18 cellular contexts compared by ENCODE assay signal in the genomic region with DNA sequence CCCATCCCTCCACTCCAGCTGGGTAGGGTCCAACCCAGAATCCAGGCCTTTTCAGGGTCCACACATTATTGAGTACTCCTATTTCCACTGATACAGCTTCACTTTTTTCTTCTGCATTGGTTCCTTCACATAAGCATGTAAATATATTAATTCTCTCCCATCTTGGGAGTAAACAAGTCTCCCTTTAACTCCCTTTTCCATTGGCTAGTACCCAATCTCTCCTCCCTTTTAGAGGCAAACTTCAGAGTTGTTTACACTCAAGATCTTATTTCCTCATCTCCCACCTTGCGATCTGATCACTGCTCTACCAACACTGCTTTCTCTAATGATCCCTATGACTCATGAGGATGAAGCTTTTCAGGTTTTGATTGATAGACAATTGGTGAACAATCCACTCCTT. TPM values are rescaled to one million over a fixed set of nuclear protein-coding genes. Genes with fewer than 3 reads are reported as not detected.
DNase-seq lines count a peak whose midpoint lies in the region; ATAC-seq and TF ChIP-seq lines count a peak whose summit lies in the region.
"Had no signal": no experiment of that assay in that cellular context is flagged by ENCODE, and none has a peak within 500 bp of the region (broad histone marks: within the 10 kb centered on the region; RNA-seq: fewer than 3 reads in every experiment).

No MANE protein-coding gene starts in this region.

- peaks cover 0 to 42% of the 10 kb centered on the region in 2 experiments; a peak in 2 of 3 replicates for H3K36me3 ChIP-seq in HEK293 (ENCODE audit: control insufficient read depth in 2 of 2, insufficient read depth in 1 of 2, low read length in 2 of 2)

- no peak overlapping the region for H3K27ac ChIP-seq in HEK293 (ENCODE audit: extremely low read depth, low read depth, low read length)
- H3K27ac ChIP-seq: 22Rv1; A549; BLaER1 treated with 17β-estradiol and CSF1 and Interleukin-3, amounts not matched to agents 10 nM and 100 nM; C4-2B had no signal

- H3K9me3 ChIP-seq in HEK293 (ENCODE audit: control insufficient read depth, insufficient read depth, low read depth, low read length) (no peaks in the 10 kb centered on the region), T-helper 17 cell (ENCODE audit: control insufficient read depth, low read length, poor library complexity, severe bottlenecking) (no peaks in the 10 kb centered on the region)
- H3K9me3 ChIP-seq: A549; BLaER1 treated with 17β-estradiol and CSF1 and Interleukin-3, amounts not matched to agents 10 nM and 100 nM; Caco-2 had no signal

- H3K4me3 Mint-ChIP-seq in activated naive CD4-positive, alpha-beta T cell treated with anti-CD3 and anti-CD28 coated beads, Interleukin-2, amount 10 ng/mL, durations not matched to agents 7 days and 5 days: no peak overlapping the region
- no peak overlapping the region for H3K4me3 Mint-ChIP-seq in T-helper 17 cell
- H3K4me3 Mint-ChIP-seq: B cell; CD4-positive, alpha-beta T cell; CD8-positive, alpha-beta T cell had no signal

- peak overlapping the region; percentile 27 to 75 for H3K27ac Mint-ChIP-seq in activated naive CD4-positive, alpha-beta T cell treated with anti-CD3 and anti-CD28 coated beads, Interleukin-2, amount 50 U/mL, for 72 hours
- no peak overlapping the region for H3K27ac Mint-ChIP-seq in activated naive CD4-positive, alpha-beta T cell treated with anti-CD3 and anti-CD28 coated beads, Interleukin-2, amount 10 ng/mL, durations not matched to agents 7 days and 5 days
- peak overlapping the region; percentile 19 for H3K27ac Mint-ChIP-seq in T-helper 17 cell
- H3K27ac Mint-ChIP-seq: B cell; CD4-positive, alpha-beta T cell had no signal

- peaks cover 9% of the 10 kb centered on the region for H3K4me1 ChIP-seq in HEK293 (ENCODE audit: control insufficient read depth, insufficient read depth, low read length)
- H3K4me1 ChIP-seq: A549, Caco-2 had no signal

- H3K4me3 ChIP-seq in HEK293 (ENCODE audit: low read depth, low read length): no peak overlapping the region
- H3K4me3 ChIP-seq: A549; BLaER1 treated with 17β-estradiol and CSF1 and Interleukin-3, amounts not matched to agents 10 nM and 100 nM had no signal

- no peak for DNase-seq in activated naive CD4-positive, alpha-beta T cell treated with anti-CD3 and anti-CD28 coated beads, Interleukin-2, amount 50 U/mL, for 72 hours (ENCODE audit: low spot score in 2 of 2)
- DNase-seq in activated naive CD4-positive, alpha-beta T cell treated with anti-CD3 and anti-CD28 coated beads, Interleukin-2, amount 10 ng/mL, durations not matched to agents 7 days and 5 days: no peak
- no peak for DNase-seq in T-helper 17 cell
- DNase-seq in amygdala (lab: John Stamatoyannopoulos, UW): no peak
- DNase-seq in activated T-cell treated with anti-CD3 and anti-CD28 coated beads for 4 hours: no peak
- DNase-seq: AML-193; Caco-2; Calu3; CD4-positive, alpha-beta T cell; CD8-positive, alpha-beta T cell; DMS79 treated with DMSO at 0.1 percent for 48 hours; GF-D8 had no signal

- H3K9me3 Mint-ChIP-seq in activated naive CD4-positive, alpha-beta T cell treated with anti-CD3 and anti-CD28 coated beads, Interleukin-2, amount 50 U/mL, for 72 hours: no peaks in the 10 kb centered on the region
- H3K9me3 Mint-ChIP-seq in activated naive CD4-positive, alpha-beta T cell treated with anti-CD3 and anti-CD28 coated beads, Interleukin-2, amount 10 ng/mL, durations not matched to agents 7 days and 5 days: no peaks in the 10 kb centered on the region
- H3K9me3 Mint-ChIP-seq: CD4-positive, alpha-beta T cell; CD8-positive, alpha-beta T cell had no signal

- TF ChIP-seq CTCF in HEK293 (tag by site-specific recombination; IDR thresholded peaks at IDR 0.05): no peak

- peaks cover 5% of the 10 kb centered on the region for H3K4me1 Mint-ChIP-seq in activated naive CD4-positive, alpha-beta T cell treated with anti-CD3 and anti-CD28 coated beads, Interleukin-2, amount 10 ng/mL, durations not matched to agents 7 days and 5 days
- H3K4me1 Mint-ChIP-seq in T-helper 17 cell: peaks cover 9% of the 10 kb centered on the region

- H3K36me3 Mint-ChIP-seq in activated naive CD4-positive, alpha-beta T cell treated with anti-CD3 and anti-CD28 coated beads, Interleukin-2, amount 50 U/mL, for 72 hours: no peaks in the 10 kb centered on the region
- H3K36me3 Mint-ChIP-seq in activated naive CD4-positive, alpha-beta T cell treated with anti-CD3 and anti-CD28 coated beads, Interleukin-2, amount 10 ng/mL, durations not matched to agents 7 days and 5 days: no peaks in the 10 kb centered on the region
- H3K36me3 Mint-ChIP-seq in T-helper 17 cell (ENCODE audit: low read depth): peaks cover 13% of the 10 kb centered on the region

- ATAC-seq in activated naive CD4-positive, alpha-beta T cell treated with anti-CD3 and anti-CD28 coated beads, Interleukin-2, amount 50 U/mL, for 72 hours: no peak
- ATAC-seq in T-helper 17 cell: no peak
- ATAC-seq: A549; CD8-positive, alpha-beta T cell had no signal

- POLR2A ChIA-PET in HEK293 (lab: Yijun Ruan, JAX): interaction anchor here (0.5 kb wide), 1 partner anchor 80 kb away, joined by 3 read pairs; no protein-coding TSS in a partner anchor

- no peaks in the 10 kb centered on the region for H3K27me3 Mint-ChIP-seq in activated naive CD4-positive, alpha-beta T cell treated with anti-CD3 and anti-CD28 coated beads, Interleukin-2, amount 10 ng/mL, durations not matched to agents 7 days and 5 days
- no peaks in the 10 kb centered on the region for H3K27me3 Mint-ChIP-seq in T-helper 17 cell
- H3K27me3 Mint-ChIP-seq: B cell; CD4-positive, alpha-beta T cell had no signal

- CTCF ChIA-PET in activated naive CD4-positive, alpha-beta T cell treated with anti-CD3 and anti-CD28 coated beads, Interleukin-2, amount 10 ng/mL, durations not matched to agents 7 days and 5 days (lab: Charles Lee): interaction anchor here (0.8 to 2.1 kb wide), 3 partner anchors 16 to 84 kb away, joined by 3 to 6 read pairs (median 3); no protein-coding TSS in a partner anchor
- CTCF ChIA-PET in HEK293 (lab: Yijun Ruan, JAX): interaction anchor here (0.7 to 1.7 kb wide), 4 partner anchors 15 to 361 kb away, joined by 3 to 6 read pairs (median 4); no protein-coding TSS in a partner anchor

TF ChIP-seq in HEK293, 187 proteins besides CTCF, POLR2A, EP300 and RAD21 (continues in another document):
- TF ChIP-seq ZNF558 (tag by site-specific recombination; IDR thresholded peaks at IDR 0.05): no peak
- TF ChIP-seq ZNF19 (tag by site-specific recombination; IDR thresholded peaks at IDR 0.05; ENCODE audit: low read depth): no peak
- TF ChIP-seq ZNF37A (tag by site-specific recombination; IDR thresholded peaks at IDR 0.05): no peak
- no peak for TF ChIP-seq REPIN1 (tag by site-specific recombination; IDR thresholded peaks at IDR 0.05; ENCODE audit: low read depth)
- TF ChIP-seq ZNF555 (tag by site-specific recombination; conservative IDR thresholded peaks at IDR 0.05): no peak
- TF ChIP-seq ZNF626 (tag by site-specific recombination; IDR thresholded peaks at IDR 0.05): no peak
- TF ChIP-seq ZNF140 (tag by site-specific recombination; IDR thresholded peaks at IDR 0.05): no peak
- TF ChIP-seq, protein P1, sequence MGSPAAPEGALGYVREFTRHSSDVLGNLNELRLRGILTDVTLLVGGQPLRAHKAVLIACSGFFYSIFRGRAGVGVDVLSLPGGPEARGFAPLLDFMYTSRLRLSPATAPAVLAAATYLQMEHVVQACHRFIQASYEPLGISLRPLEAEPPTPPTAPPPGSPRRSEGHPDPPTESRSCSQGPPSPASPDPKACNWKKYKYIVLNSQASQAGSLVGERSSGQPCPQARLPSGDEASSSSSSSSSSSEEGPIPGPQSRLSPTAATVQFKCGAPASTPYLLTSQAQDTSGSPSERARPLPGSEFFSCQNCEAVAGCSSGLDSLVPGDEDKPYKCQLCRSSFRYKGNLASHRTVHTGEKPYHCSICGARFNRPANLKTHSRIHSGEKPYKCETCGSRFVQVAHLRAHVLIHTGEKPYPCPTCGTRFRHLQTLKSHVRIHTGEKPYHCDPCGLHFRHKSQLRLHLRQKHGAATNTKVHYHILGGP (tag by site-specific recombination; IDR thresholded peaks at IDR 0.05): no peak
- TF ChIP-seq, protein P2, sequence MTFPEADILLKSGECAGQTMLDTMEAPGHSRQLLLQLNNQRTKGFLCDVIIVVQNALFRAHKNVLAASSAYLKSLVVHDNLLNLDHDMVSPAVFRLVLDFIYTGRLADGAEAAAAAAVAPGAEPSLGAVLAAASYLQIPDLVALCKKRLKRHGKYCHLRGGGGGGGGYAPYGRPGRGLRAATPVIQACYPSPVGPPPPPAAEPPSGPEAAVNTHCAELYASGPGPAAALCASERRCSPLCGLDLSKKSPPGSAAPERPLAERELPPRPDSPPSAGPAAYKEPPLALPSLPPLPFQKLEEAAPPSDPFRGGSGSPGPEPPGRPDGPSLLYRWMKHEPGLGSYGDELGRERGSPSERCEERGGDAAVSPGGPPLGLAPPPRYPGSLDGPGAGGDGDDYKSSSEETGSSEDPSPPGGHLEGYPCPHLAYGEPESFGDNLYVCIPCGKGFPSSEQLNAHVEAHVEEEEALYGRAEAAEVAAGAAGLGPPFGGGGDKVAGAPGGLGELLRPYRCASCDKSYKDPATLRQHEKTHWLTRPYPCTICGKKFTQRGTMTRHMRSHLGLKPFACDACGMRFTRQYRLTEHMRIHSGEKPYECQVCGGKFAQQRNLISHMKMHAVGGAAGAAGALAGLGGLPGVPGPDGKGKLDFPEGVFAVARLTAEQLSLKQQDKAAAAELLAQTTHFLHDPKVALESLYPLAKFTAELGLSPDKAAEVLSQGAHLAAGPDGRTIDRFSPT (tag by site-specific recombination; IDR thresholded peaks at IDR 0.05): no peak
- 0 out of 2 replicates have a peak, but pooled peaks have one; percentile 11 for TF ChIP-seq KLF1 (tag by site-specific recombination; IDR thresholded peaks at IDR 0.05)
- TF ChIP-seq ZNF394 (tag by site-specific recombination; IDR thresholded peaks at IDR 0.05; ENCODE audit: borderline replicate concordance): no peak
- no peak for TF ChIP-seq ZNF654 (tag by site-specific recombination; IDR thresholded peaks at IDR 0.05; ENCODE audit: low read depth)
- no peak for TF ChIP-seq ZNF837 (tag by site-specific recombination; IDR thresholded peaks at IDR 0.05)
- no peak for TF ChIP-seq ZFP41 (tag by site-specific recombination; IDR thresholded peaks at IDR 0.05; ENCODE audit: borderline replicate concordance)
- 0 out of 2 replicates have a peak, but pooled peaks have one; percentile 67 for TF ChIP-seq PRDM1 (tag by site-specific recombination; IDR thresholded peaks at IDR 0.05)
- no peak for TF ChIP-seq ZNF23 (tag by site-specific recombination; IDR thresholded peaks at IDR 0.05; ENCODE audit: borderline replicate concordance)
- no peak for TF ChIP-seq ZNF175 (tag by site-specific recombination; IDR thresholded peaks at IDR 0.05)
- no peak for TF ChIP-seq ZNF2 (tag by site-specific recombination; IDR thresholded peaks at IDR 0.05)
- no peak for TF ChIP-seq MEIS1 (CRISPR knock-in tag; IDR thresholded peaks at IDR 0.05; ENCODE audit: borderline replicate concordance)
- no peak for TF ChIP-seq ZNF221 (tag by site-specific recombination; IDR thresholded peaks at IDR 0.05; ENCODE audit: borderline replicate concordance)

RNA-seq across cellular contexts. Expression of a gene that starts 20.3 kb away (rescaled TPM):
- total RNA-seq in activated naive CD4-positive, alpha-beta T cell treated with anti-CD3 and anti-CD28 coated beads, Interleukin-2, amount 50 U/mL, for 72 hours: 10 to 100 TPM; 46.2 to 60.9 TPM
- total RNA-seq in T-helper 17 cell: 10 to 100 TPM; 52.9 to 59.1 TPM
